Comparison of ENCODE assay signal across 8 cellular contexts in the genomic region with DNA sequence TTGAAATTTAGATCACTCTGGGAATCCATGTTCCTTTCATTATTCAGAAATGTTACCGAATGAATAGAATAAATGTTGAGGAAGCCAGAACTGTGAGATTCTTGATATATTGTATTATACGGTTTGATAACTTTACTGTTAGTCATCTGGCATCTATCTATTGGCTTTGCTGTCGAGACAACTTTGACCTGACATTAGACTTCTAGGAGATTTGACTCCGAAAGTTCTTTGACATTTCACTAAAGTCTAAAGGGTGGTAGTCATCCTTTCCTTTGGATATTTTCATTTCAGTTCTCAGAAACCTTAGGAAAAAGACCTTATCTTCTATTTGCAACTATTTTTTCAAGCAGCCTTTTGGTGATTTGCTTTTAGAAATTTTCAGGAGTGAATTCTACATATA. TPM values are rescaled to one million over a fixed set of nuclear protein-coding genes. Genes with fewer than 3 reads are reported as not detected.
DNase-seq lines count a peak whose midpoint lies in the region; ATAC-seq and TF ChIP-seq lines count a peak whose summit lies in the region.

No MANE protein-coding gene starts in this region.

- in situ Hi-C loops in astrocyte of the spinal cord (cut with HindIII; ENCODE audit: low sequenced_read_pairs), result no loop called here

- H3K36me3 Mint-ChIP-seq in memory B cell, result no peaks in the 10 kb centered on the region

- no peak for TF ChIP-seq CTCF in heart right ventricle (IDR thresholded peaks at IDR 0.05)
- no peak for TF ChIP-seq CTCF in astrocyte of the spinal cord (IDR thresholded peaks at IDR 0.05; ENCODE audit: low read depth, low read length)
- TF ChIP-seq CTCF in vagina (IDR thresholded peaks at IDR 0.05), result no peak

- peak overlapping the region; percentile 67 for H3K27ac Mint-ChIP-seq in memory B cell

- no peak for ATAC-seq in heart right ventricle
- no peak for ATAC-seq in Right ventricle myocardium superior (ENCODE audit: poor library complexity)
- ATAC-seq in memory B cell (ENCODE audit: low read depth), result no peak
- no peak for ATAC-seq in GM18873 (IDR thresholded peaks at IDR 0.05; ENCODE audit: low FRiP score, unreplicated experiment)
- no peak for ATAC-seq in GM18858 (IDR thresholded peaks at IDR 0.05; ENCODE audit: unreplicated experiment)

- no peak for TF ChIP-seq POLR2A in vagina (IDR thresholded peaks at IDR 0.05)

- peak overlapping the region; percentile 74 to 98 (median 93) for H3K4me3 ChIP-seq in heart right ventricle
- H3K4me3 ChIP-seq in astrocyte of the spinal cord (ENCODE audit: low read depth, low read length), result peak overlapping the region; percentile 92
- peak overlapping the region; percentile 89 to 91 for H3K4me3 ChIP-seq in vagina

- H3K4me1 ChIP-seq in heart right ventricle (peaks cover 6 to 56% (median 39%) of the 10 kb centered on the region in 9 donors), vagina (peaks cover 32% of the 10 kb centered on the region)

- intact Hi-C loops in heart right ventricle (cut with DNase I) (loop anchor here in 8 of 10 donors (5.0 to 10.0 kb wide), 11 partner anchors 53 to 257 kb away; partner anchors contain the start of gene FAM117B (in 1 of the 8)), Right ventricle myocardium superior (cut with DNase I) (loop anchor here (10.0 kb wide), 2 partner anchors 103 to 117 kb away; no protein-coding TSS in a partner anchor), vagina (cut with DNase I) (loop anchor here (5.0 kb wide), 1 partner anchor 111 kb away; the partner anchor contains the start of gene NOP58)

- no peaks in the 10 kb centered on the region for H3K27me3 Mint-ChIP-seq in memory B cell

- peaks cover 0 to 5% (median 0%) of the 10 kb centered on the region in 7 donors for H3K27me3 ChIP-seq in heart right ventricle
- no peaks in the 10 kb centered on the region for H3K27me3 ChIP-seq in vagina

- H3K9me3 ChIP-seq in heart right ventricle (no peaks in the 10 kb centered on the region), vagina (no peaks in the 10 kb centered on the region)

- H3K4me1 Mint-ChIP-seq in memory B cell, result peaks cover 24% of the 10 kb centered on the region

- DNase-seq in heart right ventricle, result no peak
- DNase-seq in Right ventricle myocardium superior, result no peak
- no peak for DNase-seq in astrocyte of the spinal cord (ENCODE audit: low read depth, low spot score)
- DNase-seq in memory B cell (ENCODE audit: low spot score in 2 of 2), result no peak
- DNase-seq in vagina (ENCODE audit: extremely low spot score in 2 of 2), result no peak
- no peak for DNase-seq in NCI-H2196 (lab: John Stamatoyannopoulos, UW; ENCODE audit: unreplicated experiment)

- H3K27ac ChIP-seq in heart right ventricle (peak overlapping the region in 9 of 10 donors; percentile 92 to 100 (median 98)), vagina (peak overlapping the region; percentile 99)

- peak overlapping the region; percentile 96 for H3K4me3 Mint-ChIP-seq in memory B cell

- H3K36me3 ChIP-seq in heart right ventricle (no peaks in the 10 kb centered on the region), vagina (no peaks in the 10 kb centered on the region)

- no peaks in the 10 kb centered on the region for H3K9me3 Mint-ChIP-seq in memory B cell

- 2 to 3% methylated on average over 4 of the region's 4 CpGs for WGBS in heart right ventricle, 2 donors

RNA-seq across cellular contexts. Expression of gene BMPR2, which starts 1.9 kb away (rescaled TPM):
- total RNA-seq in heart right ventricle, result 10 to 100 TPM; 48.5 to 89.4 (median 75.3) TPM
- polyA plus RNA-seq in heart right ventricle, result 10 to 100 TPM; 10.2 to 11.4 TPM
- total RNA-seq in Right ventricle myocardium superior, result 45.9 TPM
- 47.9 TPM for total RNA-seq in vagina
